ENCODE assay signal across 13 cellular contexts in the genomic region with DNA sequence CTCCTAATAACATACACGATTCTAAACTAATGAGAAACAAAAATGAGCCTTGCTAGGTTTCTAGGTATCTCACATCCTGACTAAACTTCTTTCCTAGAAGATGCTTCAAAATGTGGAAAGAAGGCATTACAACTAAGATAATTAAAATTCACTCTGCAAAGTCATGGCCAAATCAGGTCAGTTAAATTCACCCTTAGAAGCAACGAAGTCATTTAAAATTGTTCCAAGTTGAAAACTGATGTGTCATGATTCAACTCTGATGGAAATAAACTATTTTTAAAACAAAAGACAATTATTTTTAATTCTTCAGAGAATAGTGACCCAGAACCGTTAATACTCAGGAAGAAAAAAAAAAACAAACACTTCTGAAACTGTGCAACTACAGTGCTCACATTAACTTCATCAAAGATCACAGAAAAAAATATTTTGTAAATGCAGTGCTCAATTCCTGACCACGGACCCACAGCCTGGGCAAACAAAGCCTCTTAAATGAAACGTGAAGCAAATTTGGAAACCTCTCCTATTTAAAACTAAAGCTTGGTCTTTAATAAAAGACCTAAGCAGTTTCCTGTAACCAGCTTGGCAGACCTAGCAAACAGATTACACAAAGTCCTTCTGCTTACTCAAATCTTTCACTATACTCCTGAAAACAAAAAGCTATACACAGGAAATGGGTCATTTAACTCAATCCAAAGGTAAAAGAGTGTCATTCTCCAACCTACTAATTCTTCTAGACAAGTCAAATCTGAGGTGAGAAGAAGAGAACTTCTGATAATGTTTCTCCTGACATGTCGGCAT. TPM values are rescaled to one million over a fixed set of nuclear protein-coding genes. Genes with fewer than 3 reads are reported as not detected.
DNase-seq lines count a peak whose midpoint lies in the region; ATAC-seq and TF ChIP-seq lines count a peak whose summit lies in the region.
"Had no signal": no experiment of that assay in that cellular context is flagged by ENCODE, and none has a peak within 500 bp of the region (broad histone marks: within the 10 kb centered on the region; RNA-seq: fewer than 3 reads in every experiment).

No MANE protein-coding gene starts in this region.

- H3K36me3 ChIP-seq in RWPE2 (ENCODE audit: low read depth) (no peaks in the 10 kb centered on the region; the same call in 1 of the 2 replicates), sigmoid colon (no peaks in the 10 kb centered on the region)

- H3K27me3 ChIP-seq in RWPE2 (ENCODE audit: insufficient read depth, poor library complexity, severe bottlenecking) (no peaks in the 10 kb centered on the region), sigmoid colon (no peaks in the 10 kb centered on the region)
- H3K27me3 ChIP-seq: body of pancreas had no signal

- WGBS in sigmoid colon, 2 donors = 52 to 64% methylated on average over 6 of the region's 6 CpGs

- H3K27ac ChIP-seq in RWPE2 (ENCODE audit: poor library complexity, severe bottlenecking) (peak overlapping the region; percentile 18), sigmoid colon (peak overlapping the region in 3 of 4 donors; percentile 20 to 51 (median 24))
- H3K27ac ChIP-seq: body of pancreas had no signal

- DNase-seq in NCI-H82 (lab: John Stamatoyannopoulos, UW) = peak; percentile 48
- DNase-seq in NCI-H82 treated with DMSO at 0.1 percent for 48 hours (lab: John Stamatoyannopoulos, UW; ENCODE audit: unreplicated experiment) = no peak
- no peak for DNase-seq in RWPE2 (ENCODE audit: low spot score)
- DNase-seq in fibroblast of villous mesenchyme (ENCODE audit: low read depth) = peak; percentile 50
- no peak for DNase-seq in sigmoid colon
- DNase-seq in SW480 (ENCODE audit: low spot score) = no peak
- DNase-seq: activated CD8-positive, alpha-beta T cell treated with anti-CD3 and anti-CD28 coated beads for 36 hours; body of pancreas; H7 had no signal

- TF ChIP-seq CTCF in RWPE2 (IDR thresholded peaks at IDR 0.05; ENCODE audit: poor library complexity, severe bottlenecking) = no peak
- TF ChIP-seq CTCF in fibroblast of villous mesenchyme (IDR thresholded peaks at IDR 0.05; ENCODE audit: insufficient read depth, low read depth, low read length) = no peak
- no peak for TF ChIP-seq CTCF in sigmoid colon (IDR thresholded peaks at IDR 0.05)

- ATAC-seq in RWPE2 (ENCODE audit: low read depth) (no peak), HG02678 (IDR thresholded peaks at IDR 0.05; ENCODE audit: unreplicated experiment) (no peak), GM21786 (IDR thresholded peaks at IDR 0.05; ENCODE audit: unreplicated experiment) (no peak)
- ATAC-seq: activated CD8-positive, alpha-beta T cell treated with anti-CD3 and anti-CD28 coated beads for 36 hours; body of pancreas; GM12878 had no signal

- H3K4me1 ChIP-seq in RWPE2 (ENCODE audit: insufficient read depth, poor library complexity, severe bottlenecking) = peaks cover 4% of the 10 kb centered on the region
- H3K4me1 ChIP-seq in sigmoid colon = peaks cover 0 to 21% (median 12%) of the 10 kb centered on the region in 4 donors

- intact Hi-C loops in sigmoid colon (cut with DNase I) = no loop called here

- H3K9me3 ChIP-seq in RWPE2 (ENCODE audit: severe bottlenecking) (no peaks in the 10 kb centered on the region), sigmoid colon (no peaks in the 10 kb centered on the region)
- H3K9me3 ChIP-seq: body of pancreas had no signal

- H3K4me3 ChIP-seq in RWPE2 (ENCODE audit: severe bottlenecking) (no peak overlapping the region), fibroblast of villous mesenchyme (ENCODE audit: low read depth, low read length) (no peak overlapping the region), sigmoid colon (no peak overlapping the region)
- H3K4me3 ChIP-seq: body of pancreas, GM12878 had no signal

- TF ChIP-seq EP300 in sigmoid colon (IDR thresholded peaks at IDR 0.05) = no peak

- no peak for TF ChIP-seq POLR2A in sigmoid colon (IDR thresholded peaks at IDR 0.05)

RNA-seq across cellular contexts. Expression of a gene that starts 39.0 kb away (rescaled TPM):
- 45.3 and 64.1 TPM in 2 replicates for total RNA-seq in fibroblast of villous mesenchyme
- 10 to 100 TPM; 11.4 to 15.6 (median 12.6) TPM for total RNA-seq in sigmoid colon
- 1 to 10 TPM; 2.1 to 5.8 (median 3.6) TPM for polyA plus RNA-seq in sigmoid colon
- polyA plus RNA-seq: IgD-negative memory B cell had no signal

Comparison
In these comparisons a context has a peak if more than half of its experiments do, and no peak if none do; other contexts are left out.
1. DNase-seq: peak in NCI-H82 (single experiment) and fibroblast of villous mesenchyme (single experiment); none in NCI-H82 treated with DMSO at 0.1 percent for 48 hours (single experiment), RWPE2 (single experiment), sigmoid colon (single experiment) and SW480 (single experiment).